Comparison of ENCODE assay signal across 7 cellular contexts in genomic region chr3:39378092-39378491, GRCh38. TPM values are rescaled to one million over a fixed set of nuclear protein-coding genes. Genes with fewer than 3 reads are reported as not detected.
A peak's percentile ranks its signal among the peaks of the same experiment; 100 is the strongest.
DNase-seq lines count a peak whose midpoint lies in the region; ATAC-seq and TF ChIP-seq lines count a peak whose summit lies in the region.

No MANE protein-coding gene starts in this region.

- TF ChIP-seq CTCF in WTC11 (IDR thresholded peaks at IDR 0.05) (peak; percentile 42), neural crest cell (conservative IDR thresholded peaks at IDR 0.05) (peak; percentile 73)

- H3K4me1 ChIP-seq in effector memory CD4-positive, alpha-beta T cell (ENCODE audit: control insufficient read depth, insufficient read depth, low read length, poor library complexity, severe bottlenecking): no peaks in the 10 kb centered on the region

- no peaks in the 10 kb centered on the region for H3K27me3 ChIP-seq in effector memory CD4-positive, alpha-beta T cell (replicated peaks; ENCODE audit: control insufficient read depth, insufficient read depth, low read length, poor library complexity, severe bottlenecking)

- H3K27ac ChIP-seq in effector memory CD4-positive, alpha-beta T cell (ENCODE audit: insufficient read depth, low read length, poor library complexity, severe bottlenecking): no peak overlapping the region

- DNase-seq in WTC11 (ENCODE audit: low spot score) (peak; percentile 71), neural crest cell (ENCODE audit: low read depth, low spot score) (peak; percentile 9), DMS 273 treated with DMSO at 0.1 percent for 48 hours (lab: John Stamatoyannopoulos, UW) (no peak), AG08395 (ENCODE audit: low spot score) (no peak)
- DNase-seq in effector memory CD4-positive, alpha-beta T cell: peak; percentile 33 to 41 (median 36)

- H3K4me3 ChIP-seq in effector memory CD4-positive, alpha-beta T cell (ENCODE audit: insufficient read depth, low read depth, low read length, poor library complexity, severe bottlenecking): no peak overlapping the region

- H3K27me3 Mint-ChIP-seq in WTC11 (ENCODE audit: low read depth): no peaks in the 10 kb centered on the region
- H3K27me3 Mint-ChIP-seq in neural crest cell (ENCODE audit: low read depth): peaks cover 2% of the 10 kb centered on the region

- H3K36me3 Mint-ChIP-seq in WTC11 (peaks cover 2% of the 10 kb centered on the region), neural crest cell (ENCODE audit: low read depth) (peaks cover 3% of the 10 kb centered on the region)

- CTCF ChIA-PET in WTC11 (lab: Charles Lee): interaction anchor here (0.6 to 5.3 kb wide), 46 partner anchors 9 to 309 kb away, joined by 3 to 204 read pairs (median 4); partner anchors contain the start of genes CCR8, CX3CR1, GORASP1 and TTC21A

- H3K9me3 ChIP-seq in effector memory CD4-positive, alpha-beta T cell (ENCODE audit: control insufficient read depth, low read length): no peaks in the 10 kb centered on the region

- H3K9me3 Mint-ChIP-seq in WTC11: peaks cover 6% of the 10 kb centered on the region
- peaks cover under 1% of the 10 kb centered on the region for H3K9me3 Mint-ChIP-seq in neural crest cell

- ATAC-seq in GM18868 (IDR thresholded peaks at IDR 0.05; ENCODE audit: unreplicated experiment) (peak; percentile 80), HG03108 (IDR thresholded peaks at IDR 0.05; ENCODE audit: unreplicated experiment) (peak; percentile 47), WTC11 (peak; percentile 89)

- H3K27ac Mint-ChIP-seq in WTC11: peak overlapping the region; percentile 46; the same call in 1 of the 2 replicates
- H3K27ac Mint-ChIP-seq in neural crest cell (ENCODE audit: unreplicated experiment): no peak overlapping the region

- H3K36me3 ChIP-seq in effector memory CD4-positive, alpha-beta T cell (ENCODE audit: control insufficient read depth, insufficient read depth, low read length): no peaks in the 10 kb centered on the region

- POLR2A ChIA-PET in WTC11 (lab: Charles Lee): interaction anchor here (1.8 kb wide), 1 partner anchor 90 kb away, joined by 5 read pairs; no protein-coding TSS in a partner anchor

- H3K4me3 Mint-ChIP-seq in WTC11: no peak overlapping the region
- peak overlapping the region; percentile 24 for H3K4me3 Mint-ChIP-seq in neural crest cell

- peaks cover 33% of the 10 kb centered on the region for H3K4me1 Mint-ChIP-seq in WTC11
- H3K4me1 Mint-ChIP-seq in neural crest cell: peaks cover 11% of the 10 kb centered on the region

TF ChIP-seq in WTC11, 78 proteins besides CTCF, POLR2A, EP300 and RAD21:
- TF ChIP-seq GTF2I (CRISPR knock-in tag; conservative IDR thresholded peaks at IDR 0.05) (no peak), MAX (CRISPR knock-in tag; IDR thresholded peaks at IDR 0.05) (0 out of 2 replicates have a peak, but pooled peaks have one; percentile 19), USF1 (CRISPR knock-in tag; IDR thresholded peaks at IDR 0.05) (peak; percentile 37; the same call in 1 of the 2 replicates)
- TF ChIP-seq, protein P1, sequence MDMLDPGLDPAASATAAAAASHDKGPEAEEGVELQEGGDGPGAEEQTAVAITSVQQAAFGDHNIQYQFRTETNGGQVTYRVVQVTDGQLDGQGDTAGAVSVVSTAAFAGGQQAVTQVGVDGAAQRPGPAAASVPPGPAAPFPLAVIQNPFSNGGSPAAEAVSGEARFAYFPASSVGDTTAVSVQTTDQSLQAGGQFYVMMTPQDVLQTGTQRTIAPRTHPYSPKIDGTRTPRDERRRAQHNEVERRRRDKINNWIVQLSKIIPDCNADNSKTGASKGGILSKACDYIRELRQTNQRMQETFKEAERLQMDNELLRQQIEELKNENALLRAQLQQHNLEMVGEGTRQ (CRISPR knock-in tag; IDR thresholded peaks at IDR 0.05): peak; percentile 62
- TF ChIP-seq, protein P2, sequence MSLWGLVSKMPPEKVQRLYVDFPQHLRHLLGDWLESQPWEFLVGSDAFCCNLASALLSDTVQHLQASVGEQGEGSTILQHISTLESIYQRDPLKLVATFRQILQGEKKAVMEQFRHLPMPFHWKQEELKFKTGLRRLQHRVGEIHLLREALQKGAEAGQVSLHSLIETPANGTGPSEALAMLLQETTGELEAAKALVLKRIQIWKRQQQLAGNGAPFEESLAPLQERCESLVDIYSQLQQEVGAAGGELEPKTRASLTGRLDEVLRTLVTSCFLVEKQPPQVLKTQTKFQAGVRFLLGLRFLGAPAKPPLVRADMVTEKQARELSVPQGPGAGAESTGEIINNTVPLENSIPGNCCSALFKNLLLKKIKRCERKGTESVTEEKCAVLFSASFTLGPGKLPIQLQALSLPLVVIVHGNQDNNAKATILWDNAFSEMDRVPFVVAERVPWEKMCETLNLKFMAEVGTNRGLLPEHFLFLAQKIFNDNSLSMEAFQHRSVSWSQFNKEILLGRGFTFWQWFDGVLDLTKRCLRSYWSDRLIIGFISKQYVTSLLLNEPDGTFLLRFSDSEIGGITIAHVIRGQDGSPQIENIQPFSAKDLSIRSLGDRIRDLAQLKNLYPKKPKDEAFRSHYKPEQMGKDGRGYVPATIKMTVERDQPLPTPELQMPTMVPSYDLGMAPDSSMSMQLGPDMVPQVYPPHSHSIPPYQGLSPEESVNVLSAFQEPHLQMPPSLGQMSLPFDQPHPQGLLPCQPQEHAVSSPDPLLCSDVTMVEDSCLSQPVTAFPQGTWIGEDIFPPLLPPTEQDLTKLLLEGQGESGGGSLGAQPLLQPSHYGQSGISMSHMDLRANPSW (CRISPR knock-in tag; conservative IDR thresholded peaks at IDR 0.05; ENCODE audit: low read depth): no peak

RNA-seq across cellular contexts. Expression of gene SLC25A38, which starts 5.1 kb away (rescaled TPM):
- total RNA-seq in WTC11 (2021) (34.9 to 37.3 TPM (median 36.7 TPM) in 3 replicates), neural crest cell (26.6 and 28.4 TPM in 2 replicates)

RNA-seq across cellular contexts. Expression of gene RPSA, which starts 28.4 kb away (rescaled TPM):
- total RNA-seq in WTC11 (2021) (2,455 to 2,509 TPM (median 2,505 TPM) in 3 replicates), neural crest cell (1,595 and 1,633 TPM in 2 replicates)

RNA-seq across cellular contexts. Expression of gene CCR8, which starts 48.6 kb away (rescaled TPM):
- total RNA-seq in WTC11 (2021) (0.33 TPM in 1 of 3 replicates, not detected in the others), neural crest cell (not detected in 2 replicates)

Comparison
In these comparisons a context has a peak if more than half of its experiments do, and no peak if none do; other contexts are left out.
1. DNase-seq: peak in WTC11 (single experiment), effector memory CD4-positive, alpha-beta T cell (3 of 3) and neural crest cell (single experiment); none in DMS 273 treated with DMSO at 0.1 percent for 48 hours (single experiment) and AG08395 (single experiment).
2. Peak in every context shown above with its lines, with median percentiles within 50 percentile points of each other: ATAC-seq.